In the genomic region with DNA sequence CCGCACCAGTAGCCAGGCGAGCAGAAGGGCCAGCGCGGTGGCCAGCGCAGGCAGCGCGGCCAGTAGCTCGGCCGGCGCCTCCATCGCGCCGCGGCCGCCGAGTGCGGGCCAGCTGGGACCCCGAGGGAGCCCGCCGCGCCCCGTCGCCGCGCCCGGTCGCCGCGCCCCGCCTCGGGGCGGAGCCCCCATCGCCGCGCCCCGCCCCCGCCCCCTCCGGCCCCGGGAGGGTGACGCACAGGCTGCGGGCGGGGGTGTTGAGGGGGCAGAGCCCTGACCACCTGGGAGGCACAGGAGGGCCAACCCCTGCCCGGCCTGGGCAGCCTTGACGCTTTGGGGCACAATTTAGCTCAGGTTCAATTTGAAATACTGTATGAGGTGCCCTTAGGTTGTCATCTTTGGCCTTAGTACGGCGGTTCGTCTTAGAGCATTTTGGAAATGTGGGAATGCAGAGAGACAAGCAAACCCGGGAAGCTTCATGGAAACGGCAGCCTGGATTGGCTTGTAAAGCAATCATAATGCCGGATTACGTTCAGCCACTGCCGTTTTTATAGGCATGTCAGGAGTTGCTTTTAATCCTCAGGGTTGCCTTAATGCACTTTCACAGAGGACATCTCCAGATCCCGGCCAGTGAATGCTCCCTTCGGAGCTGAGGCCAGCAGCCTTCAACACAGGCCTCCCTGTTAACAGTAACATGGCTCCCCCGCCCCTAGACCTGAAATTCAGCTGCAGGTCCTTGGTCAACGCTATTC, we compare ENCODE assay signal across 8 cellular contexts. TPM values are rescaled to one million over a fixed set of nuclear protein-coding genes. Genes with fewer than 3 reads are reported as not detected.
DNase-seq lines count a peak whose midpoint lies in the region; ATAC-seq and TF ChIP-seq lines count a peak whose summit lies in the region.

A gene with protein sequence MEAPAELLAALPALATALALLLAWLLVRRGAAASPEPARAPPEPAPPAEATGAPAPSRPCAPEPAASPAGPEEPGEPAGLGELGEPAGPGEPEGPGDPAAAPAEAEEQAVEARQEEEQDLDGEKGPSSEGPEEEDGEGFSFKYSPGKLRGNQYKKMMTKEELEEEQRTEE (minus strand): TSS at position 103 of the 749 bp plus-strand sequence. CDS start 19 bp downstream, at position 84.

- peaks cover 18 to 26% of the 10 kb centered on the region in 2 experiments for H3K4me1 ChIP-seq in trophoblast cell (ENCODE audit: control insufficient read depth in 1 of 2, insufficient read depth in 2 of 2, low read length in 2 of 2)

- POLR2A ChIA-PET in CD4-positive, alpha-beta T cell (lab: Charles Lee) = interaction anchor here (0.6 to 6.7 kb wide), 4 partner anchors 16 to 154 kb away, joined by 3 to 63 read pairs (median 29); partner anchors contain the start of genes JMJD6, METTL23, MFSD11 and SRSF2

- H3K9me3 ChIP-seq in CD4-positive, alpha-beta T cell (ENCODE audit: control insufficient read depth, low read length) = no peaks in the 10 kb centered on the region
- H3K9me3 ChIP-seq in trophoblast cell (ENCODE audit: insufficient read depth, low read depth, low read length) = no peaks in the 10 kb centered on the region

- H3K23ac ChIP-seq in trophoblast cell (ENCODE audit: low read length) = no peak within 1 kb of the TSS

- H3K27ac Mint-ChIP-seq in CD4-positive, alpha-beta T cell = peak within 1 kb of the TSS; percentile 53

- peak within 1 kb of the TSS; percentile 70 for H4K8ac ChIP-seq in trophoblast cell (ENCODE audit: low read depth, low read length)

- H2BK5ac ChIP-seq in trophoblast cell (ENCODE audit: low read depth, low read length, poor library complexity) = peak within 1 kb of the TSS; percentile 7

- peaks cover 8 to 12% of the 10 kb centered on the region in 2 experiments for H3K36me3 ChIP-seq in trophoblast cell (ENCODE audit: control insufficient read depth in 1 of 2, insufficient read depth in 2 of 2, low read length in 2 of 2)

- no CpG with 5 or more reads among the region's 56 CpGs for WGBS in trophoblast cell (ENCODE audit: extremely low coverage, insufficient coverage, insufficient read length)

- H3K27me3 ChIP-seq in CD4-positive, alpha-beta T cell (ENCODE audit: control insufficient read depth, insufficient read depth, low read length) = no peaks in the 10 kb centered on the region
- no peaks in the 10 kb centered on the region for H3K27me3 ChIP-seq in trophoblast cell (ENCODE audit: insufficient read depth, low read length)

- H3K27me3 Mint-ChIP-seq in CD4-positive, alpha-beta T cell = no peaks in the 10 kb centered on the region

- peak within 1 kb of the TSS; percentile 46 for H4K12ac ChIP-seq in trophoblast cell (ENCODE audit: low read depth, low read length)

- peak within 1 kb of the TSS; percentile 24 for H3K4ac ChIP-seq in trophoblast cell (ENCODE audit: low read depth, low read length)

- peak within 1 kb of the TSS; percentile 86 for H3K4me3 Mint-ChIP-seq in CD4-positive, alpha-beta T cell

- peaks cover 45% of the 10 kb centered on the region for H3K4me1 Mint-ChIP-seq in CD4-positive, alpha-beta T cell (ENCODE audit: low read depth)

- peak within 1 kb of the TSS; percentile 77 for H3K4me3 ChIP-seq in trophoblast cell (ENCODE audit: low read depth, low read length)

- peak within 1 kb of the TSS; percentile 10 for H3K14ac ChIP-seq in trophoblast cell (ENCODE audit: low read length)

- peaks cover 10% of the 10 kb centered on the region for H3K79me1 ChIP-seq in trophoblast cell (ENCODE audit: low read length)

- peaks cover 22% of the 10 kb centered on the region for H3K36me3 Mint-ChIP-seq in CD4-positive, alpha-beta T cell (ENCODE audit: low read depth)

- H3K79me2 ChIP-seq in trophoblast cell (ENCODE audit: control insufficient read depth, insufficient read depth, low read length, poor library complexity) = peaks cover 6% of the 10 kb centered on the region

- no peaks in the 10 kb centered on the region for H3K9me3 Mint-ChIP-seq in CD4-positive, alpha-beta T cell

- TF ChIP-seq CTCF in CD4-positive, alpha-beta T cell (IDR thresholded peaks at IDR 0.05) = no peak

- H2AFZ ChIP-seq in trophoblast cell (ENCODE audit: insufficient read depth, low read length, poor library complexity) = no peak within 1 kb of the TSS

- intact Hi-C loops in CD4-positive, alpha-beta T cell (cut with DNase I, micrococcal nuclease) = loop anchor here (5.0 kb wide), 4 partner anchors 71 to 356 kb away; no protein-coding TSS in a partner anchor
- intact Hi-C loops in left cardiac atrium (cut with DNase I) = loop anchor here in 1 of 2 donors (10.0 kb wide), 1 partner anchor 156 kb away; no protein-coding TSS in a partner anchor

- peak within 1 kb of the TSS; percentile 59 for H3K9ac ChIP-seq in trophoblast cell (ENCODE audit: low read length)

- peak within 1 kb of the TSS; percentile 63 for H2BK12ac ChIP-seq in trophoblast cell (ENCODE audit: low read length)

- no peak within 1 kb of the TSS for H2AK5ac ChIP-seq in trophoblast cell (ENCODE audit: low read length)

- peak; percentile 56 for ATAC-seq in CD4-positive, alpha-beta T cell (ENCODE audit: poor library complexity)
- ATAC-seq in HG03354 (IDR thresholded peaks at IDR 0.05; ENCODE audit: poor library complexity, severe bottlenecking, unreplicated experiment) (peak; percentile 71), left cardiac atrium (peak; percentile 67 to 72), HG03135 (IDR thresholded peaks at IDR 0.05; ENCODE audit: unreplicated experiment) (no peak)

- H4K91ac ChIP-seq in trophoblast cell (ENCODE audit: low read depth, low read length) = peak within 1 kb of the TSS; percentile 75

- peak; percentile 21 to 61 (median 42) for DNase-seq in CD4-positive, alpha-beta T cell
- peak; percentile 42 for DNase-seq in T follicular helper cell (ENCODE audit: low read depth)
- DNase-seq in anterior cingulate cortex (lab: John Stamatoyannopoulos, UW) = peak in 49 of 58 donors; percentile 21 to 78 (median 51)
- peak; percentile 80 for DNase-seq in left cardiac atrium
- DNase-seq in trophoblast cell = peak in 1 of 2 donors; percentile 67
- DNase-seq in inferior parietal cortex (ENCODE audit: extremely low spot score) = no peak

- H2BK120ac ChIP-seq in trophoblast cell (ENCODE audit: insufficient read depth, low read length, poor library complexity) = peak within 1 kb of the TSS; percentile 61

- H3K27ac ChIP-seq in CD4-positive, alpha-beta T cell (ENCODE audit: low read depth, low read length) = no peak within 1 kb of the TSS
- peak within 1 kb of the TSS; percentile 52 for H3K27ac ChIP-seq in trophoblast cell (ENCODE audit: low read depth, low read length)

- peak within 1 kb of the TSS; percentile 78 for H3K18ac ChIP-seq in trophoblast cell (ENCODE audit: low read length)

- peak within 1 kb of the TSS; percentile 88 for H3K4me2 ChIP-seq in trophoblast cell (ENCODE audit: low read length)

- CTCF ChIA-PET in CD4-positive, alpha-beta T cell (lab: Charles Lee) = no interaction called here

RNA-seq across cellular contexts. Expression of the gene that starts here (rescaled TPM):
- total RNA-seq in CD4-positive, alpha-beta T cell = 10 to 100 TPM; 11.4 to 12.1 TPM
- 100 to 1,000 TPM; 394 to 506 TPM for total RNA-seq in left cardiac atrium
- 84.3 and 85.1 TPM in 2 replicates for polyA plus RNA-seq in trophoblast cell (2013)

Comparison
In these comparisons a context has a peak if more than half of its experiments do, and no peak if none do; other contexts are left out.
1. RNA of the gene that starts here (total RNA-seq): 394 to 506 TPM in left cardiac atrium; 11.4 to 12.1 TPM in CD4-positive, alpha-beta T cell; every median in the first group is over 10 times any median in the second.